Comparison of ENCODE assay signal across 8 cellular contexts in genomic region chr19:58009666-58010301, GRCh38. TPM values are rescaled to one million over a fixed set of nuclear protein-coding genes. Genes with fewer than 3 reads are reported as not detected.
A peak's percentile ranks its signal among the peaks of the same experiment; 100 is the strongest.
DNase-seq lines count a peak whose midpoint lies in the region; ATAC-seq and TF ChIP-seq lines count a peak whose summit lies in the region.

No MANE protein-coding gene starts in this region.

- DNase-seq in NCI-H1105 treated with DMSO at 0.1 percent for 48 hours (lab: John Stamatoyannopoulos, UW) (peak; percentile 82), WTC11 (ENCODE audit: low spot score) (peak; percentile 95), cerebellar nuclear complex (lab: John Stamatoyannopoulos, UW) (peak; percentile 35 to 87), iris pigment epithelial cell (ENCODE audit: low read depth) (peak; percentile 88)
- DNase-seq in stimulated activated CD4-positive, alpha-beta T cell treated with anti-CD3 and anti-CD28 coated beads, Interleukin-12 subunit alpha, Interleukin-12 subunit beta, amount 100 ng/mL, for 4 hours, result peak; percentile 42

- H3K27ac Mint-ChIP-seq in WTC11, result peak overlapping the region; percentile 93

- POLR2A ChIA-PET in WTC11 (lab: Charles Lee), result interaction anchor here (0.5 kb wide), 1 partner anchor 23 kb away, joined by 5 read pairs; no protein-coding TSS in a partner anchor

- H3K4me3 Mint-ChIP-seq in WTC11, result peak overlapping the region; percentile 67

- H3K27me3 Mint-ChIP-seq in WTC11 (ENCODE audit: low read depth), result peaks cover 6% of the 10 kb centered on the region

- CTCF ChIA-PET in WTC11 (lab: Charles Lee), result no interaction called here

- peak overlapping the region; percentile 51 for H3K4me3 ChIP-seq in GM12875 (ENCODE audit: low read depth, low read length)

- ATAC-seq in WTC11, result peak; percentile 90
- ATAC-seq in HG03097 (IDR thresholded peaks at IDR 0.05; ENCODE audit: low FRiP score, unreplicated experiment), result no peak
- no peak for ATAC-seq in GM21367 (IDR thresholded peaks at IDR 0.05; ENCODE audit: unreplicated experiment)

- peaks cover 9% of the 10 kb centered on the region for H3K9me3 Mint-ChIP-seq in WTC11

- no peak for TF ChIP-seq CTCF in GM12875 (IDR thresholded peaks at IDR 0.05; ENCODE audit: borderline replicate concordance, insufficient read depth, low read depth, low read length)
- no peak for TF ChIP-seq CTCF in WTC11 (IDR thresholded peaks at IDR 0.05)

- H3K36me3 Mint-ChIP-seq in WTC11, result peaks cover 33% of the 10 kb centered on the region

- peaks cover 13% of the 10 kb centered on the region for H3K4me1 Mint-ChIP-seq in WTC11

TF ChIP-seq in WTC11, 78 proteins besides CTCF, POLR2A, EP300 and RAD21 (continues in another document):
- TF ChIP-seq SP1 (CRISPR knock-in tag; conservative IDR thresholded peaks at IDR 0.05) (peak; percentile 66; the same call in 1 of the 2 replicates), ELF4 (CRISPR knock-in tag; IDR thresholded peaks at IDR 0.05; ENCODE audit: low read depth) (0 out of 2 replicates have a peak, but pooled peaks have one; percentile 39), CBFB (CRISPR knock-in tag; IDR thresholded peaks at IDR 0.05; ENCODE audit: low read depth) (0 out of 2 replicates have a peak, but pooled peaks have one; percentile 56), MYBL2 (CRISPR knock-in tag; IDR thresholded peaks at IDR 0.05) (peak; percentile 51; the same call in 1 of the 2 replicates), ETV6 (CRISPR knock-in tag; IDR thresholded peaks at IDR 0.05) (peak; percentile 68; the same call in 1 of the 2 replicates), ZMAT4 (CRISPR knock-in tag; IDR thresholded peaks at IDR 0.05) (0 out of 2 replicates have a peak, but pooled peaks have one; percentile 34), FOXK1 (CRISPR knock-in tag; IDR thresholded peaks at IDR 0.05) (peak; percentile 85), ZNF396 (CRISPR knock-in tag; IDR thresholded peaks at IDR 0.05; ENCODE audit: borderline replicate concordance) (no peak), JUN (CRISPR knock-in tag; IDR thresholded peaks at IDR 0.05) (peak; percentile 38; the same call in 1 of the 2 replicates), TEAD4 (CRISPR knock-in tag; IDR thresholded peaks at IDR 0.05) (0 out of 2 replicates have a peak, but pooled peaks have one; percentile 59), ZNF423 (CRISPR knock-in tag; IDR thresholded peaks at IDR 0.05) (no peak), CREM (CRISPR knock-in tag; IDR thresholded peaks at IDR 0.05) (peak; percentile 98), EMX1 (CRISPR knock-in tag; IDR thresholded peaks at IDR 0.05) (no peak), USF1 (CRISPR knock-in tag; IDR thresholded peaks at IDR 0.05) (peak; percentile 90), ATF1 (CRISPR knock-in tag; IDR thresholded peaks at IDR 0.05) (0 out of 2 replicates have a peak, but pooled peaks have one; percentile 69), HMGA2 (CRISPR knock-in tag; IDR thresholded peaks at IDR 0.05) (no peak), USF2 (CRISPR knock-in tag; IDR thresholded peaks at IDR 0.05) (peak; percentile 87), RORB (CRISPR knock-in tag; IDR thresholded peaks at IDR 0.05) (no peak), TEAD1 (CRISPR knock-in tag; IDR thresholded peaks at IDR 0.05) (peak; percentile 76; the same call in 1 of the 2 replicates), SOX15 (CRISPR knock-in tag; IDR thresholded peaks at IDR 0.05) (no peak), ATF3 (CRISPR knock-in tag; conservative IDR thresholded peaks at IDR 0.05) (no peak), CREB1 (CRISPR knock-in tag; IDR thresholded peaks at IDR 0.05) (peak; percentile 85; the same call in 1 of the 2 replicates)
- TF ChIP-seq, protein P1, sequence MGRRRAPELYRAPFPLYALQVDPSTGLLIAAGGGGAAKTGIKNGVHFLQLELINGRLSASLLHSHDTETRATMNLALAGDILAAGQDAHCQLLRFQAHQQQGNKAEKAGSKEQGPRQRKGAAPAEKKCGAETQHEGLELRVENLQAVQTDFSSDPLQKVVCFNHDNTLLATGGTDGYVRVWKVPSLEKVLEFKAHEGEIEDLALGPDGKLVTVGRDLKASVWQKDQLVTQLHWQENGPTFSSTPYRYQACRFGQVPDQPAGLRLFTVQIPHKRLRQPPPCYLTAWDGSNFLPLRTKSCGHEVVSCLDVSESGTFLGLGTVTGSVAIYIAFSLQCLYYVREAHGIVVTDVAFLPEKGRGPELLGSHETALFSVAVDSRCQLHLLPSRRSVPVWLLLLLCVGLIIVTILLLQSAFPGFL (CRISPR knock-in tag; IDR thresholded peaks at IDR 0.05; ENCODE audit: borderline replicate concordance), result no peak
- TF ChIP-seq, protein P2, sequence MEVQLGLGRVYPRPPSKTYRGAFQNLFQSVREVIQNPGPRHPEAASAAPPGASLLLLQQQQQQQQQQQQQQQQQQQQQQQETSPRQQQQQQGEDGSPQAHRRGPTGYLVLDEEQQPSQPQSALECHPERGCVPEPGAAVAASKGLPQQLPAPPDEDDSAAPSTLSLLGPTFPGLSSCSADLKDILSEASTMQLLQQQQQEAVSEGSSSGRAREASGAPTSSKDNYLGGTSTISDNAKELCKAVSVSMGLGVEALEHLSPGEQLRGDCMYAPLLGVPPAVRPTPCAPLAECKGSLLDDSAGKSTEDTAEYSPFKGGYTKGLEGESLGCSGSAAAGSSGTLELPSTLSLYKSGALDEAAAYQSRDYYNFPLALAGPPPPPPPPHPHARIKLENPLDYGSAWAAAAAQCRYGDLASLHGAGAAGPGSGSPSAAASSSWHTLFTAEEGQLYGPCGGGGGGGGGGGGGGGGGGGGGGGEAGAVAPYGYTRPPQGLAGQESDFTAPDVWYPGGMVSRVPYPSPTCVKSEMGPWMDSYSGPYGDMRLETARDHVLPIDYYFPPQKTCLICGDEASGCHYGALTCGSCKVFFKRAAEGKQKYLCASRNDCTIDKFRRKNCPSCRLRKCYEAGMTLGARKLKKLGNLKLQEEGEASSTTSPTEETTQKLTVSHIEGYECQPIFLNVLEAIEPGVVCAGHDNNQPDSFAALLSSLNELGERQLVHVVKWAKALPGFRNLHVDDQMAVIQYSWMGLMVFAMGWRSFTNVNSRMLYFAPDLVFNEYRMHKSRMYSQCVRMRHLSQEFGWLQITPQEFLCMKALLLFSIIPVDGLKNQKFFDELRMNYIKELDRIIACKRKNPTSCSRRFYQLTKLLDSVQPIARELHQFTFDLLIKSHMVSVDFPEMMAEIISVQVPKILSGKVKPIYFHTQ (CRISPR knock-in tag; IDR thresholded peaks at IDR 0.05), result no peak
- TF ChIP-seq, protein P3, sequence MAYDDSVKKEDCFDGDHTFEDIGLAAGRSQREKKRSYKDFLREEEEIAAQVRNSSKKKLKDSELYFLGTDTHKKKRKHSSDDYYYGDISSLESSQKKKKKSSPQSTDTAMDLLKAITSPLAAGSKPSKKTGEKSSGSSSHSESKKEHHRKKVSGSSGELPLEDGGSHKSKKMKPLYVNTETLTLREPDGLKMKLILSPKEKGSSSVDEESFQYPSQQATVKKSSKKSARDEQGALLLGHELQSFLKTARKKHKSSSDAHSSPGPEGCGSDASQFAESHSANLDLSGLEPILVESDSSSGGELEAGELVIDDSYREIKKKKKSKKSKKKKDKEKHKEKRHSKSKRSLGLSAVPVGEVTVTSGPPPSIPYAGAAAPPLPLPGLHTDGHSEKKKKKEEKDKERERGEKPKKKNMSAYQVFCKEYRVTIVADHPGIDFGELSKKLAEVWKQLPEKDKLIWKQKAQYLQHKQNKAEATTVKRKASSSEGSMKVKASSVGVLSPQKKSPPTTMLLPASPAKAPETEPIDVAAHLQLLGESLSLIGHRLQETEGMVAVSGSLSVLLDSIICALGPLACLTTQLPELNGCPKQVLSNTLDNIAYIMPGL (CRISPR knock-in tag; IDR thresholded peaks at IDR 0.05), result peak; percentile 20; the same call in 1 of the 2 replicates
- TF ChIP-seq, protein P4, sequence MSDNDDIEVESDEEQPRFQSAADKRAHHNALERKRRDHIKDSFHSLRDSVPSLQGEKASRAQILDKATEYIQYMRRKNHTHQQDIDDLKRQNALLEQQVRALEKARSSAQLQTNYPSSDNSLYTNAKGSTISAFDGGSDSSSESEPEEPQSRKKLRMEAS (CRISPR knock-in tag; IDR thresholded peaks at IDR 0.05), result peak; percentile 75

RNA-seq across cellular contexts. Expression of gene ZNF606, which starts 7.2 kb away (rescaled TPM):
- 24.5 to 26.2 TPM (median 26.1 TPM) in 3 replicates for total RNA-seq in WTC11 (2021)

RNA-seq across cellular contexts. Expression of gene ZSCAN1, which starts 24.0 kb away (rescaled TPM):
- total RNA-seq in WTC11 (2021), result 0.69 to 1.3 TPM (median 0.78 TPM) in 3 replicates

RNA-seq across cellular contexts. Expression of gene C19orf18, which starts 35.5 kb away (rescaled TPM):
- total RNA-seq in WTC11 (2021), result 1.1 to 1.3 TPM (median 1.1 TPM) in 3 replicates

RNA-seq across cellular contexts. Expression of gene ZNF135, which starts 49.3 kb away (rescaled TPM):
- total RNA-seq in WTC11 (2021), result 5.6 to 8.0 TPM (median 7.2 TPM) in 3 replicates

Comparison
In these comparisons a context has a peak if more than half of its experiments do, and no peak if none do; other contexts are left out.
1. DNase-seq: peak in every context shown above with its lines; median percentile 95 in WTC11; 88 in iris pigment epithelial cell; 82 in NCI-H1105 treated with DMSO at 0.1 percent for 48 hours; 61 in cerebellar nuclear complex; 42 in stimulated activated CD4-positive, alpha-beta T cell treated with anti-CD3 and anti-CD28 coated beads, Interleukin-12 subunit alpha, Interleukin-12 subunit beta, amount 100 ng/mL, for 4 hours.